8 cellular contexts compared by ENCODE assay signal in the genomic region with DNA sequence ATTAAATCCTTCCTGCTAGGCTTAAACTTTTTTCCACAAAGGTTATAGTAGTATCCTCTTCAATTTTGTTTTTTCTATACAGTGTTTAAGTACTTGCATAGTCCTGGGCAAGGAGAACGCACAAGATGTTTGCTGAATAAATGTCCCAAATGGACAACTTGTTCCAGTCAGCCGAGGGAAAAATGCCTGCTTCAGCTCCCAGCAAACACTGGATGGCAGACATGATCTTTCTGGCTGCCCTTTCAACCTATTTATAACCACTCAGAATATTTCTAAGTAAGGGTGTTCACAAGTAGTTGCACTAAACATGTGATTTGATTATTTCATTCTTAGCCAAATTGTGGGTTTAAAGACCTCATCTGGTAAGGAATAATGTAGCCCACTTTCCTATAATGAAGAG. TPM values are rescaled to one million over a fixed set of nuclear protein-coding genes. Genes with fewer than 3 reads are reported as not detected.
A peak's percentile ranks its signal among the peaks of the same experiment; 100 is the strongest.
DNase-seq lines count a peak whose midpoint lies in the region; TF ChIP-seq lines count a peak whose summit lies in the region.

No MANE protein-coding gene starts in this region.

- H3K4me3 ChIP-seq in esophagus muscularis mucosa (no peak overlapping the region), neural progenitor cell (no peak overlapping the region)

- DNase-seq in D341Med (ENCODE audit: low spot score) (peak; percentile 32), NCI-H460 (ENCODE audit: extremely low read depth, low read depth) (peak; percentile 11), esophagus muscularis mucosa (ENCODE audit: extremely low spot score) (no peak), neural progenitor cell (ENCODE audit: low spot score) (peak; percentile 35), HPDE6-E6E7 (ENCODE audit: extremely low spot score) (no peak), posterior vena cava (ENCODE audit: low spot score) (no peak), SHP77 treated with DMSO at 0.1 percent for 48 hours (lab: John Stamatoyannopoulos, UW) (no peak)
- no peak for DNase-seq in effector CD4-positive, alpha-beta T cell

- peaks cover 28% of the 10 kb centered on the region for H3K36me3 Mint-ChIP-seq in neural progenitor cell

- H3K9me3 ChIP-seq in esophagus muscularis mucosa (no peaks in the 10 kb centered on the region), neural progenitor cell (ENCODE audit: low read depth) (no peaks in the 10 kb centered on the region)

- H3F3A ChIP-seq in neural progenitor cell (ENCODE audit: low read depth): no peaks in the 10 kb centered on the region

- peaks cover 6 to 19% (median 12%) of the 10 kb centered on the region in 4 donors for H3K4me1 ChIP-seq in esophagus muscularis mucosa
- no peaks in the 10 kb centered on the region for H3K4me1 ChIP-seq in neural progenitor cell

- H4K20me1 ChIP-seq in neural progenitor cell (ENCODE audit: low read depth): no peaks in the 10 kb centered on the region

- H3K36me3 ChIP-seq in esophagus muscularis mucosa (peaks cover 27 to 68% (median 48%) of the 10 kb centered on the region in 4 donors), neural progenitor cell (peaks cover 5% of the 10 kb centered on the region)

- H3K4me2 ChIP-seq in neural progenitor cell: no peak overlapping the region

- H3K27me3 ChIP-seq in esophagus muscularis mucosa (no peaks in the 10 kb centered on the region), neural progenitor cell (no peaks in the 10 kb centered on the region)

- 24% methylated on average over 2 of the region's 2 CpGs for WGBS in esophagus muscularis mucosa

- H3K4me1 Mint-ChIP-seq in neural progenitor cell: no peaks in the 10 kb centered on the region

- no peak for TF ChIP-seq POLR2A in esophagus muscularis mucosa (IDR thresholded peaks at IDR 0.05; ENCODE audit: low read depth)

- no peaks in the 10 kb centered on the region for H3K79me2 ChIP-seq in neural progenitor cell (ENCODE audit: low read depth)

- H3K9ac ChIP-seq in neural progenitor cell: no peak overlapping the region

- no peak for TF ChIP-seq EP300 in esophagus muscularis mucosa (IDR thresholded peaks at IDR 0.05)

- no peak overlapping the region for H2AFZ ChIP-seq in neural progenitor cell (replicated peaks)

- intact Hi-C loops in esophagus muscularis mucosa (cut with DNase I) (loop anchor here (2.0 kb wide), 1 partner anchor 137 kb away; no protein-coding TSS in a partner anchor), posterior vena cava (cut with DNase I) (loop anchor here (10.0 kb wide), 1 partner anchor 133 kb away; no protein-coding TSS in a partner anchor)

- H3K27ac Mint-ChIP-seq in neural progenitor cell: no peak overlapping the region

- H3K9me3 Mint-ChIP-seq in neural progenitor cell: no peaks in the 10 kb centered on the region

- peak overlapping the region in 3 of 4 donors; percentile 21 to 30 (median 23) for H3K27ac ChIP-seq in esophagus muscularis mucosa (replicated peaks in 1 of 4)
- no peak overlapping the region for H3K27ac ChIP-seq in neural progenitor cell

- no peak overlapping the region for H3K4me3 Mint-ChIP-seq in neural progenitor cell

- peak; percentile 63 to 72 (median 65) for TF ChIP-seq CTCF in esophagus muscularis mucosa (IDR thresholded peaks at IDR 0.05)
- peak; percentile 49 for TF ChIP-seq CTCF in neural progenitor cell (IDR thresholded peaks at IDR 0.05)

- no peaks in the 10 kb centered on the region for H3K27me3 Mint-ChIP-seq in neural progenitor cell (ENCODE audit: insufficient read depth, low read depth)

RNA-seq across cellular contexts. Expression of a gene that starts 29.8 kb away (rescaled TPM):
- total RNA-seq in NCI-H460 (2014; rRNA removed; shearing (Covaris generic)): 20.5 and 21.6 TPM in 2 replicates
- 9.7 and 17.1 TPM in 2 replicates for polyA plus RNA-seq in NCI-H460 (2014; cell fraction: nucleus; rRNA removed)
- total RNA-seq in esophagus muscularis mucosa (100 to 1,000 TPM in 1 of 4 donors, 10 to 100 TPM in 3; 57.7 to 130 (median 80.9) TPM), neural progenitor cell (ENCODE audit: low replicate concordance) (43.5 and 74.6 TPM in 2 replicates), posterior vena cava (10 to 100 TPM; 59.0 to 66.6 TPM)

Comparison
In these comparisons a context has a peak if more than half of its experiments do, and no peak if none do; other contexts are left out.
1. DNase-seq: peak in D341Med (single experiment), NCI-H460 (single experiment) and neural progenitor cell (single experiment); none in esophagus muscularis mucosa (single experiment), HPDE6-E6E7 (single experiment), posterior vena cava (single experiment), effector CD4-positive, alpha-beta T cell (single experiment) and SHP77 treated with DMSO at 0.1 percent for 48 hours (single experiment).